In the genomic region with DNA sequence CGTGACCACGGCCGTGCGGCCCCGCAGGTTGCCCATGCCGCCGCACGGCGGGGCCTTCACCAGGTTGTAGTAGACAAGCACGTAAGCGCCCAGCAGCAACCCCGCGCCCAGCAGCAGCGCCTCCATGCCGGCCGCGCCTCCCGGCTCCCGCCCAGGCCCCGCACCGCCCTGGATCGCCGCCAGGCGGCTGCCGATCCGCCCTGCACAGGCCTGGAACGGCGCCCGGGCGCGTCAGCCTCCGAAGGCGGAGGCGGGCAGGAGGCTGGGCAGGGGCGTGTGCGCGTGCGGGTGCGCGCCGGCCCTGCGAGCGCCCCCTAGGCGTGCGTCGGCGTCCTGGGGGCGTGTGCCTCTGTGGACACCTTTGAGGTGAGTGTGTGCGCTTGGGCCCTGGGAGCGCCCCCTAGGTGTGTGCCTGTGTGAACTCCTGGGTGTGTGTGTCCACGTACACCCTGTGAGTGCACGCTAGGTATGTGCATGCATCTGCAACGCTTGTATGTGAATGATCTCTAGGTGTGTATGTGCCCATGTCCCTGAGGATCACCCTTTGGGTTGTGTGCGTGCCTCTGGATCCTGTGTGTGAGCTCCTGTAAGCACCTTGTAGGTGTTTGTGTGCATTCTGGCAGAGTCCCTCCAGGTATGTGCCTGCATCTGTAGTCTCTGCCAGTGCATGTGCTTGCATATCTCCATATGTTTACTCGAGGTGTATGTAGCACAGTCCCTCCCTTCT, we compare ENCODE assay signal across 8 cellular contexts. TPM values are rescaled to one million over a fixed set of nuclear protein-coding genes. Genes with fewer than 3 reads are reported as not detected.
DNase-seq lines count a peak whose midpoint lies in the region; ATAC-seq and TF ChIP-seq lines count a peak whose summit lies in the region.

A gene with protein sequence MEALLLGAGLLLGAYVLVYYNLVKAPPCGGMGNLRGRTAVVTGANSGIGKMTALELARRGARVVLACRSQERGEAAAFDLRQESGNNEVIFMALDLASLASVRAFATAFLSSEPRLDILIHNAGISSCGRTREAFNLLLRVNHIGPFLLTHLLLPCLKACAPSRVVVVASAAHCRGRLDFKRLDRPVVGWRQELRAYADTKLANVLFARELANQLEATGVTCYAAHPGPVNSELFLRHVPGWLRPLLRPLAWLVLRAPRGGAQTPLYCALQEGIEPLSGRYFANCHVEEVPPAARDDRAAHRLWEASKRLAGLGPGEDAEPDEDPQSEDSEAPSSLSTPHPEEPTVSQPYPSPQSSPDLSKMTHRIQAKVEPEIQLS (minus strand): TSS at position 261 of the 727 bp plus-strand sequence. CDS start 135 bp downstream, at position 126.

- H3K27ac ChIP-seq in psoas muscle (peak within 1 kb of the TSS; percentile 72), uterus (peak within 1 kb of the TSS; percentile 66 to 89)

- no peaks in the 10 kb centered on the region for H3K27me3 Mint-ChIP-seq in T-helper 17 cell

- H3K27ac Mint-ChIP-seq in T-helper 17 cell: peak within 1 kb of the TSS; percentile 91

- H3K36me3 ChIP-seq in psoas muscle (ENCODE audit: insufficient read depth in 1 of 2, low read depth in 1 of 2) (peaks cover under 1 to 26% of the 10 kb centered on the region in 2 donors), uterus (no peaks in the 10 kb centered on the region)

- peaks cover 5% of the 10 kb centered on the region for H3K36me3 Mint-ChIP-seq in T-helper 17 cell (ENCODE audit: low read depth)

- H3K27me3 ChIP-seq in psoas muscle (ENCODE audit: insufficient read depth in 3 of 3, low read length in 2 of 3) (no peaks in the 10 kb centered on the region), uterus (no peaks in the 10 kb centered on the region)

- H3K4me1 ChIP-seq in psoas muscle (peaks cover 18% of the 10 kb centered on the region), uterus (peaks cover 3 to 13% of the 10 kb centered on the region in 2 donors)

- in situ Hi-C loops in GM13977 (cut with MboI; ENCODE audit: low pct_unique_long_range_greater_than_20kb, low sequenced_read_pairs, unreplicated experiment): no loop called here

- DNase-seq in GM13977 (ENCODE audit: low spot score) (peak; percentile 96), NCI-H146 treated with DMSO at 0.1 percent for 48 hours (lab: John Stamatoyannopoulos, UW; ENCODE audit: unreplicated experiment) (peak; percentile 83), T-helper 17 cell (peak; percentile 95 to 98 (median 98)), amygdala (lab: John Stamatoyannopoulos, UW) (peak in 50 of 56 donors; percentile 28 to 90 (median 67)), left ventricle myocardium superior (peak; percentile 96), psoas muscle (peak; percentile 89 to 94), uterus (peak; percentile 79 to 80)

- peaks cover 32% of the 10 kb centered on the region for H3K4me1 Mint-ChIP-seq in T-helper 17 cell

- peak; percentile 85 for ATAC-seq in HG02884 (IDR thresholded peaks at IDR 0.05; ENCODE audit: unreplicated experiment)
- ATAC-seq in T-helper 17 cell: peak; percentile 90
- peak; percentile 94 for ATAC-seq in left ventricle myocardium superior
- ATAC-seq in psoas muscle: peak; percentile 89 to 93 (median 91)

- TF ChIP-seq CTCF in GM13977 (IDR thresholded peaks at IDR 0.05; ENCODE audit: extremely low read depth, insufficient read depth, missing control alignments) (peak; percentile 86), psoas muscle (IDR thresholded peaks at IDR 0.05) (peak; percentile 77), uterus (IDR thresholded peaks at IDR 0.05) (peak; percentile 47 to 89 (median 86))

- 1% methylated on average over 33 to 55 of the region's 55 CpGs for WGBS in psoas muscle, 3 donors

- no peaks in the 10 kb centered on the region for H3K9me3 ChIP-seq in T-helper 17 cell (ENCODE audit: control insufficient read depth, low read length, poor library complexity, severe bottlenecking)
- no peaks in the 10 kb centered on the region for H3K9me3 ChIP-seq in psoas muscle
- H3K9me3 ChIP-seq in uterus: no peaks in the 10 kb centered on the region

- peak in 1 of 2 donors; percentile 39 for TF ChIP-seq POLR2A in uterus (IDR thresholded peaks at IDR 0.05)

- intact Hi-C loops in left ventricle myocardium superior (cut with micrococcal nuclease): no loop called here
- intact Hi-C loops in psoas muscle (cut with DNase I): loop anchor here in 1 of 2 donors (5.0 kb wide), 1 partner anchor 176 kb away; the partner anchor contains the start of genes NEK8 and TLCD1
- intact Hi-C loops in uterus (cut with DNase I; ENCODE audit: low total_unique reads): loop anchor here (5.0 kb wide), 1 partner anchor 49 kb away; the partner anchor contains the start of gene PHF12

- H3K4me3 ChIP-seq in psoas muscle: peak within 1 kb of the TSS; percentile 78
- H3K4me3 ChIP-seq in uterus: peak within 1 kb of the TSS; percentile 42 to 74

- H3K4me3 Mint-ChIP-seq in T-helper 17 cell: peak within 1 kb of the TSS; percentile 96

RNA-seq across cellular contexts. Expression of the gene that starts here (rescaled TPM):
- total RNA-seq in T-helper 17 cell: 10 to 100 TPM; 21.0 TPM
- total RNA-seq in left ventricle myocardium superior: 3.8 TPM
- total RNA-seq in psoas muscle: 1 to 10 TPM in 2 of 4 donors, under 1 TPM in 2; 0.48 to 2.1 (median 1.1) TPM
- polyA plus RNA-seq in psoas muscle: 1 to 10 TPM; 1.1 to 2.7 (median 1.2) TPM
- total RNA-seq in uterus: 10 to 100 TPM in 3 of 4 donors, under 1 TPM in 1; 0.26 to 17.4 (median 13.6) TPM

Comparison
In these comparisons a context has a peak if more than half of its experiments do, and no peak if none do; other contexts are left out.
1. Peak in every context shown above with its lines: DNase-seq, ATAC-seq, H3K4me3 ChIP-seq and H3K27ac ChIP-seq.